Comparison of ENCODE assay signal across 9 cellular contexts in the genomic region with DNA sequence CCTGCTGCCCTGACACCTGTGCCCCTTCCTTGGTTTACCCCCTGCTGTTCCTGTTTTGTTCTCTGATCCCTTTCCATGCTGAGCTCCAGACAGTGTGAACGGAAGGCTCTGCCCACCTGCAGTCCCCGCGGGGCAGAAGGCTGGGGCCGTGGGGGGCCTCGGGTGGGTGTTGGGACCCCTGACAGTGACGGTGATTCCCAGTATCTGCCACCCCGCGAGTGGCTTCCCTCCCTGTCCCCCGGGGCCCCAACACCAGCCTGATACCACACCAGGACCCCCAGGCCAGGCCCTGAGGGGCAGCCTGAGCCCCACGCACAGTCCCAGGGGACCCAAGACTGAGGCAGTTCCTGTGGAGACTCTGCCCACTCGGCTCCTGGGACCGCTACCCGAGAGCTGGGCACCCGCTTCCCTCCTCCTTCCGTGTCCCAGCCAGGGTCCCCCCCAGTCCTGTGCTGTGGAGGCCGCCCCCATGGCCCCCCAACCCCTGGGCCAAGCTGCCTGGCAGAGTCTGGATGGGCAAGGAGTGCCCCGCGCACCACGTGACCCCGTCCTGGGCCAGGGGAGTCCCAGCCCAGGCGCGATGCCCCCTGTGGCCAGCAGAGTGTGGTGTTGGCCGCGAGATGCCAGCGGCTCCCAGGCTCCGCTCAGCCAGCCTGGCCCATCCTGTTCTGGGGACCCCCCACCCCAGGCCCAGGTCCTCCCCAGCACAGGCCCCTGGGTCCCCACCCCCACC. TPM values are rescaled to one million over a fixed set of nuclear protein-coding genes. Genes with fewer than 3 reads are reported as not detected.
DNase-seq lines count a peak whose midpoint lies in the region; TF ChIP-seq lines count a peak whose summit lies in the region.
"Had no signal": no experiment of that assay in that cellular context is flagged by ENCODE, and none has a peak within 500 bp of the region (broad histone marks: within the 10 kb centered on the region; RNA-seq: fewer than 3 reads in every experiment).

No MANE protein-coding gene starts in this region.

- H3K4me3 ChIP-seq in breast epithelium (no peak overlapping the region), kidney epithelial cell (ENCODE audit: low read depth, low read length) (no peak overlapping the region)

- DNase-seq in DMS53 (lab: John Stamatoyannopoulos, UW) = peak; percentile 63
- peak; percentile 85 for DNase-seq in HuH-7 (ENCODE audit: low spot score)
- peak; percentile 42 for DNase-seq in T1000 (lab: John Stamatoyannopoulos, UW)
- DNase-seq in breast epithelium (ENCODE audit: low spot score in 2 of 2) = peak; percentile 35 to 71
- no peak for DNase-seq in kidney epithelial cell (ENCODE audit: low read depth)
- peak; percentile 52 for DNase-seq in stimulated activated CD4-positive, alpha-beta T cell treated with anti-CD3 and anti-CD28 coated beads, Interleukin-4, amount 100 ng/mL, for 1 hour
- no peak for DNase-seq in NCI-H446 treated with DMSO at 0.1 percent for 48 hours (lab: John Stamatoyannopoulos, UW)
- no peak for DNase-seq in NCI-H526 treated with DMSO at 0.1 percent for 48 hours (lab: John Stamatoyannopoulos, UW)

- no peaks in the 10 kb centered on the region for H3K36me3 ChIP-seq in breast epithelium
- H3K36me3 ChIP-seq in kidney epithelial cell (ENCODE audit: control insufficient read depth, insufficient read depth, low read length) = no peaks in the 10 kb centered on the region

- H3K4me1 ChIP-seq in breast epithelium = no peaks in the 10 kb centered on the region

- no peaks in the 10 kb centered on the region for H3K9me3 ChIP-seq in breast epithelium

- H3K27me3 ChIP-seq in breast epithelium = peaks cover 12 to 95% of the 10 kb centered on the region in 2 donors
- H3K27me3 ChIP-seq in kidney epithelial cell (ENCODE audit: control insufficient read depth, insufficient read depth, low read length) = peaks cover 82% of the 10 kb centered on the region

- intact Hi-C loops in breast epithelium (cut with DNase I; ENCODE audit: low total_unique reads) = no loop called here

- TF ChIP-seq CTCF in breast epithelium (IDR thresholded peaks at IDR 0.05) (peak in 2 of 3 donors; percentile 53 to 61), kidney epithelial cell (IDR thresholded peaks at IDR 0.05; ENCODE audit: insufficient read depth, low read length, poor library complexity, severe bottlenecking) (peak; percentile 92)

- H3K27ac ChIP-seq in breast epithelium = no peak overlapping the region

- TF ChIP-seq POLR2A in breast epithelium (IDR thresholded peaks at IDR 0.05) = no peak

RNA-seq across cellular contexts. Expression of a gene that starts 10.0 kb away (rescaled TPM):
- total RNA-seq in breast epithelium = not detected
- not detected in 2 replicates for total RNA-seq in kidney epithelial cell
- total RNA-seq: T-helper 2 cell treated with Interferon-gamma antibody and Interleukin-4, amounts not matched to agents 100 ng/mL and 5 ng/mL, for 36 hours had no signal

RNA-seq across cellular contexts. Expression of a gene that starts 33.5 kb away (rescaled TPM):
- not detected for total RNA-seq in breast epithelium
- not detected in 2 replicates for total RNA-seq in kidney epithelial cell
- total RNA-seq: T-helper 2 cell treated with Interferon-gamma antibody and Interleukin-4, amounts not matched to agents 100 ng/mL and 5 ng/mL, for 36 hours had no signal

RNA-seq across cellular contexts. Expression of a gene that starts 46.9 kb away (rescaled TPM):
- total RNA-seq in breast epithelium = 1 to 10 TPM; 1.6 to 2.5 (median 2.2) TPM
- 6.7 and 8.9 TPM in 2 replicates for total RNA-seq in kidney epithelial cell

Comparison
In these comparisons a context has a peak if more than half of its experiments do, and no peak if none do; other contexts are left out.
1. DNase-seq: peak in DMS53 (single experiment), HuH-7 (single experiment), T1000 (single experiment), breast epithelium (2 of 2) and stimulated activated CD4-positive, alpha-beta T cell treated with anti-CD3 and anti-CD28 coated beads, Interleukin-4, amount 100 ng/mL, for 1 hour (single experiment); none in kidney epithelial cell (single experiment), NCI-H446 treated with DMSO at 0.1 percent for 48 hours (single experiment) and NCI-H526 treated with DMSO at 0.1 percent for 48 hours (single experiment).